In genomic region chr3:50339485-50340196, GRCh38 we compare ENCODE assay signal across 9 cellular contexts. TPM values are rescaled to one million over a fixed set of nuclear protein-coding genes. Genes with fewer than 3 reads are reported as not detected.
A peak's percentile ranks its signal among the peaks of the same experiment; 100 is the strongest.
DNase-seq lines count a peak whose midpoint lies in the region; TF ChIP-seq lines count a peak whose summit lies in the region.
"Had no signal": no experiment of that assay in that cellular context is flagged by ENCODE, and none has a peak within 500 bp of the region (broad histone marks: within the 10 kb centered on the region; RNA-seq: fewer than 3 reads in every experiment).

No MANE protein-coding gene starts in this region.

- no peak overlapping the region for H3K27ac ChIP-seq in OCI-LY1 (ENCODE audit: low read depth, low read length, poor library complexity, severe bottlenecking)
- H3K27ac ChIP-seq in esophagus (ENCODE audit: low read depth in 2 of 2, low read length in 1 of 2): peak overlapping the region; percentile 78 to 79
- peak overlapping the region in 1 of 2 donors; percentile 42 for H3K27ac ChIP-seq in prostate gland
- H3K27ac ChIP-seq in trophoblast cell (ENCODE audit: low read depth, low read length): no peak overlapping the region

- H3K27me3 ChIP-seq in OCI-LY1 (ENCODE audit: insufficient read depth, low read length) (no peaks in the 10 kb centered on the region), esophagus (ENCODE audit: control insufficient read depth in 1 of 2, insufficient read depth in 2 of 2, low read length in 2 of 2) (no peaks in the 10 kb centered on the region), prostate gland (replicated peaks; ENCODE audit: insufficient read depth) (no peaks in the 10 kb centered on the region), trophoblast cell (ENCODE audit: insufficient read depth, low read length) (peaks cover 27% of the 10 kb centered on the region)

- no peak overlapping the region for H2AK5ac ChIP-seq in trophoblast cell (ENCODE audit: low read length)

- H2BK12ac ChIP-seq in trophoblast cell (ENCODE audit: low read length): no peak overlapping the region

- H3K23ac ChIP-seq in trophoblast cell (ENCODE audit: low read length): no peak overlapping the region

- no peak overlapping the region for H4K8ac ChIP-seq in trophoblast cell (ENCODE audit: low read depth, low read length)

- H3K14ac ChIP-seq in trophoblast cell (ENCODE audit: low read length): no peak overlapping the region

- H3K4me2 ChIP-seq in OCI-LY1 (ENCODE audit: low read length): peak overlapping the region; percentile 76
- H3K4me2 ChIP-seq in trophoblast cell (ENCODE audit: low read length): no peak overlapping the region

- TF ChIP-seq POLR2A in prostate gland (IDR thresholded peaks at IDR 0.05): no peak

- H2BK5ac ChIP-seq in trophoblast cell (ENCODE audit: low read depth, low read length, poor library complexity): no peak overlapping the region

- H3K79me2 ChIP-seq in OCI-LY1 (ENCODE audit: insufficient read depth, low read length): peaks cover 22% of the 10 kb centered on the region
- peaks cover 16% of the 10 kb centered on the region for H3K79me2 ChIP-seq in trophoblast cell (ENCODE audit: control insufficient read depth, insufficient read depth, low read length, poor library complexity)

- no peak overlapping the region for H4K91ac ChIP-seq in trophoblast cell (ENCODE audit: low read depth, low read length)

- 70 to 77% methylated on average over 14 of the region's 14 CpGs for WGBS in esophagus, 2 donors
- 93% methylated on average over 14 of the region's 14 CpGs for WGBS in prostate gland
- WGBS in trophoblast cell (ENCODE audit: extremely low coverage, insufficient coverage, insufficient read length): no CpG with 5 or more reads among the region's 14 CpGs

- intact Hi-C loops in prostate gland (cut with DNase I): loop anchor here (10.0 kb wide), 1 partner anchor 1065 kb away; no protein-coding TSS in a partner anchor

- peaks cover 12% of the 10 kb centered on the region for H3K79me1 ChIP-seq in trophoblast cell (ENCODE audit: low read length)

- H3K4ac ChIP-seq in trophoblast cell (ENCODE audit: low read depth, low read length): no peak overlapping the region

- H4K20me1 ChIP-seq in OCI-LY1 (ENCODE audit: insufficient read depth, low read length): no peaks in the 10 kb centered on the region

- no peak overlapping the region for H2BK120ac ChIP-seq in trophoblast cell (ENCODE audit: insufficient read depth, low read length, poor library complexity)

- TF ChIP-seq CTCF in OCI-LY1 (IDR thresholded peaks at IDR 0.05; ENCODE audit: low read length) (no peak), prostate gland (IDR thresholded peaks at IDR 0.05) (no peak)

- H3K9ac ChIP-seq in OCI-LY1 (ENCODE audit: low read length): peak overlapping the region; percentile 53; the same call in 1 of the 2 replicates
- no peak overlapping the region for H3K9ac ChIP-seq in trophoblast cell (ENCODE audit: low read length)

- H4K12ac ChIP-seq in trophoblast cell (ENCODE audit: low read depth, low read length): no peak overlapping the region

- DNase-seq in EH (ENCODE audit: low read depth) (peak; percentile 79), prostate gland (ENCODE audit: low spot score) (no peak), HuH-7.5 (ENCODE audit: low spot score) (no peak), SW 1271 (lab: John Stamatoyannopoulos, UW) (no peak), trophoblast cell (no peak), DMS53 (lab: John Stamatoyannopoulos, UW) (no peak)
- DNase-seq: NCI-H1105 had no signal

- H3K4me1 ChIP-seq in OCI-LY1 (ENCODE audit: insufficient read depth, low read length, severe bottlenecking): peaks cover 57% of the 10 kb centered on the region
- peaks cover 12 to 22% of the 10 kb centered on the region in 2 donors for H3K4me1 ChIP-seq in esophagus (ENCODE audit: control insufficient read depth in 2 of 2, insufficient read depth in 2 of 2, low read length in 1 of 2)
- H3K4me1 ChIP-seq in prostate gland (replicated peaks): peaks cover 22% of the 10 kb centered on the region
- H3K4me1 ChIP-seq in trophoblast cell (ENCODE audit: control insufficient read depth in 1 of 2, insufficient read depth in 2 of 2, low read length in 2 of 2): peaks cover 19 to 23% of the 10 kb centered on the region in 2 experiments

- H2AFZ ChIP-seq in OCI-LY1 (ENCODE audit: low read length) (no peak overlapping the region), trophoblast cell (ENCODE audit: insufficient read depth, low read length, poor library complexity) (no peak overlapping the region)

- no peaks in the 10 kb centered on the region for H3K9me2 ChIP-seq in OCI-LY1 (ENCODE audit: low read depth, low read length)

- no peak overlapping the region for H3K18ac ChIP-seq in trophoblast cell (ENCODE audit: low read length)

- H3K36me3 ChIP-seq in OCI-LY1 (ENCODE audit: insufficient read depth, low read length) (peaks cover 6% of the 10 kb centered on the region; the same call in 1 of the 2 replicates), esophagus (ENCODE audit: control insufficient read depth in 2 of 2, insufficient read depth in 2 of 2, low read length in 1 of 2) (no peaks in the 10 kb centered on the region), prostate gland (no peaks in the 10 kb centered on the region), trophoblast cell (ENCODE audit: control insufficient read depth in 1 of 2, insufficient read depth in 2 of 2, low read length in 2 of 2) (peaks cover 0 to 5% of the 10 kb centered on the region in 2 experiments)

- peak overlapping the region; percentile 58 for H3K4me3 ChIP-seq in OCI-LY1 (ENCODE audit: low read depth, low read length, poor library complexity, severe bottlenecking)
- peak overlapping the region; percentile 40 to 58 for H3K4me3 ChIP-seq in esophagus (ENCODE audit: low read depth in 1 of 2, low read length in 2 of 2)
- H3K4me3 ChIP-seq in prostate gland: peak overlapping the region; percentile 28 to 31
- no peak overlapping the region for H3K4me3 ChIP-seq in trophoblast cell (ENCODE audit: low read depth, low read length)

- H3K9me3 ChIP-seq in OCI-LY1 (ENCODE audit: low read length) (no peaks in the 10 kb centered on the region), esophagus (ENCODE audit: control insufficient read depth in 2 of 2, insufficient read depth in 1 of 2, low read depth in 1 of 2, low read length in 1 of 2) (no peaks in the 10 kb centered on the region), prostate gland (no peaks in the 10 kb centered on the region), trophoblast cell (ENCODE audit: insufficient read depth, low read depth, low read length) (peaks cover 6% of the 10 kb centered on the region)

- H3F3A ChIP-seq in OCI-LY1 (ENCODE audit: insufficient read depth, low read length): 0 out of 2 replicates have a peak, but pooled peaks cover 5% of the 10 kb centered on the region

RNA-seq across cellular contexts. Expression of gene RASSF1, which starts 1.0 kb away (rescaled TPM):
- polyA plus RNA-seq in esophagus: 10 to 100 TPM; 15.0 to 20.3 TPM
- 10 to 100 TPM; 23.8 to 36.6 TPM for total RNA-seq in prostate gland
- polyA plus RNA-seq in trophoblast cell (2013): 15.1 and 16.0 TPM in 2 replicates

RNA-seq across cellular contexts. Expression of gene ZMYND10, which starts 5.9 kb away (rescaled TPM):
- polyA plus RNA-seq in esophagus: under 1 TPM; 0.29 to 0.35 TPM
- 10 to 100 TPM in 1 of 2 donors, 1 to 10 TPM in 1; 1.6 to 41.9 TPM for total RNA-seq in prostate gland
- 0.45 and 0.51 TPM in 2 replicates for polyA plus RNA-seq in trophoblast cell (2013)

RNA-seq across cellular contexts. Expression of gene NPRL2, which starts 10.9 kb away (rescaled TPM):
- polyA plus RNA-seq in esophagus: 10 to 100 TPM; 14.9 to 16.4 TPM
- 10 to 100 TPM; 22.8 to 32.1 TPM for total RNA-seq in prostate gland
- 13.1 TPM in 2 replicates for polyA plus RNA-seq in trophoblast cell (2013)

RNA-seq across cellular contexts. Expression of gene CYB561D2, which starts 11.0 kb away (rescaled TPM):
- polyA plus RNA-seq in esophagus: 10 to 100 TPM; 12.8 to 21.8 TPM
- total RNA-seq in prostate gland: 10 to 100 TPM; 33.2 to 39.9 TPM
- 14.7 and 16.2 TPM in 2 replicates for polyA plus RNA-seq in trophoblast cell (2013)

RNA-seq across cellular contexts. Expression of gene TUSC2, which starts 11.6 kb away (rescaled TPM):
- 10 to 100 TPM; 14.2 to 34.6 TPM for polyA plus RNA-seq in esophagus
- total RNA-seq in prostate gland: 100 to 1,000 TPM in 1 of 2 donors, 10 to 100 TPM in 1; 31.9 to 121 TPM
- polyA plus RNA-seq in trophoblast cell (2013): 25.9 and 26.8 TPM in 2 replicates

Comparison
In these comparisons a context has a peak if more than half of its experiments do, and no peak if none do; other contexts are left out.
1. H3K27ac ChIP-seq: peak in esophagus (2 of 2); none in OCI-LY1 (single experiment) and trophoblast cell (single experiment).